ENCODE assay signal across 1 cellular context in genomic region chr2:88098558-88098900, GRCh38.
TF ChIP-seq lines count a peak whose summit lies in the region.

No MANE protein-coding gene starts in this region.

TF ChIP-seq in HepG2, 621 proteins besides CTCF, POLR2A, EP300 and RAD21:
- 0 out of 2 replicates have a peak, but pooled peaks have one; percentile 47 for TF ChIP-seq ZNF629 (CRISPR knock-in tag; conservative IDR thresholded peaks at IDR 0.05)
- no peak for TF ChIP-seq ATAD3A (CRISPR knock-in tag; IDR thresholded peaks at IDR 0.05)
- no peak for TF ChIP-seq ATM (IDR thresholded peaks at IDR 0.05; ENCODE audit: borderline replicate concordance)
